20 cellular contexts compared by ENCODE assay signal in genomic region chr12:107374136-107374535, GRCh38.
DNase-seq lines count a peak whose midpoint lies in the region; FAIRE-seq and TF ChIP-seq lines count a peak whose summit lies in the region.
"Had no signal": no experiment of that assay in that cellular context is flagged by ENCODE, and none has a peak within 500 bp of the region (broad histone marks: within the 10 kb centered on the region; RNA-seq: fewer than 3 reads in every experiment).

No MANE protein-coding gene starts in this region.

- H3K4me3 ChIP-seq in OCI-LY7 (ENCODE audit: low read depth, low read length, poor library complexity, severe bottlenecking) = no peak overlapping the region
- H3K4me3 ChIP-seq in spleen = no peak overlapping the region
- no peak overlapping the region for H3K4me3 ChIP-seq in coronary artery
- H3K4me3 ChIP-seq: heart right ventricle, skin epidermis had no signal

- H3K27me3 ChIP-seq in spleen (replicated peaks in 1 of 7) = no peaks in the 10 kb centered on the region

- DNase-seq in activated CD4-positive, alpha-beta T cell treated with anti-CD3 and anti-CD28 coated beads, Interleukin-2, amount 10 ng/mL, durations not matched to agents 24 days and 14 days = peak; percentile 62
- no peak for DNase-seq in activated CD4-positive, alpha-beta T cell treated with anti-CD3 and anti-CD28 coated beads, Interleukin-2, amount 50 U/mL, for 4 hours
- DNase-seq in OCI-LY7 (ENCODE audit: low spot score) = peak; percentile 2
- no peak for DNase-seq in spleen
- no peak for DNase-seq in HTR-8/SVneo (ENCODE audit: insufficient read length, low spot score)
- DNase-seq in coronary artery (ENCODE audit: low spot score) = no peak
- DNase-seq in chondrocyte (ENCODE audit: low spot score) = no peak
- DNase-seq: heart right ventricle, kidney, NCI-H1436 treated with DMSO at 0.1 percent for 48 hours, NCI-H446 treated with DMSO at 0.1 percent for 48 hours, OCI-M1 had no signal

- no peaks in the 10 kb centered on the region for H3K9me3 Mint-ChIP-seq in activated CD4-positive, alpha-beta T cell treated with anti-CD3 and anti-CD28 coated beads, Interleukin-2, amount 10 ng/mL, durations not matched to agents 24 days and 14 days
- H3K9me3 Mint-ChIP-seq in dendritic cell treated with granulocyte-macrophage colony-stimulating factor and Interleukin-4, amounts not matched to agents 40 ng/mL and 50 ng/mL, for 4 days = no peaks in the 10 kb centered on the region
- no peaks in the 10 kb centered on the region for H3K9me3 Mint-ChIP-seq in chondrocyte (ENCODE audit: low read depth)

- H4K20me1 ChIP-seq in OCI-LY7 (ENCODE audit: insufficient read depth, low read length) = no peaks in the 10 kb centered on the region

- TF ChIP-seq CTCF in OCI-LY7 (conservative IDR thresholded peaks at IDR 0.05; ENCODE audit: low read length) = no peak
- no peak for TF ChIP-seq CTCF in spleen (IDR thresholded peaks at IDR 0.05 in 8 of 11, conservative IDR thresholded peaks at IDR 0.05 in 3 of 11)
- no peak for TF ChIP-seq CTCF in coronary artery (IDR thresholded peaks at IDR 0.05)
- no peak for TF ChIP-seq CTCF in chondrocyte (IDR thresholded peaks at IDR 0.05)

- H3K4me1 ChIP-seq in OCI-LY7 (ENCODE audit: insufficient read depth, low read length, poor library complexity, severe bottlenecking) (peaks cover 12% of the 10 kb centered on the region), spleen (peaks cover 0 to 57% (median 40%) of the 10 kb centered on the region in 6 donors)

- no peak overlapping the region for H2AFZ ChIP-seq in OCI-LY7 (ENCODE audit: low read length)
- H2AFZ ChIP-seq: parathyroid adenoma had no signal

- BruUV-seq in OCI-LY7 (replicated peaks; lab: Mats Ljungman, UMichigan) = no TSS peak

- peak overlapping the region; percentile 55 for H3K27ac Mint-ChIP-seq in activated CD4-positive, alpha-beta T cell treated with anti-CD3 and anti-CD28 coated beads, Interleukin-2, amount 10 ng/mL, durations not matched to agents 24 days and 14 days
- H3K27ac Mint-ChIP-seq in dendritic cell treated with granulocyte-macrophage colony-stimulating factor and Interleukin-4, amounts not matched to agents 40 ng/mL and 50 ng/mL, for 4 days = peak overlapping the region; percentile 43
- H3K27ac Mint-ChIP-seq in chondrocyte (ENCODE audit: unreplicated experiment) = no peak overlapping the region

- no peaks in the 10 kb centered on the region for H3K9me2 ChIP-seq in OCI-LY7 (ENCODE audit: insufficient read depth, low read length)
- H3K9me2 ChIP-seq: SK-N-SH had no signal

- no peaks in the 10 kb centered on the region for H3K79me2 ChIP-seq in OCI-LY7 (ENCODE audit: insufficient read depth, low read depth, low read length)

- CTCF ChIA-PET in OCI-LY7 (lab: Charles Lee; ENCODE audit: unreplicated experiment) = no interaction called here

- WGBS in spleen, 5 donors = 16 to 45% (median 27%) methylated on average over 8 of the region's 8 CpGs

- H3K27ac ChIP-seq in OCI-LY7 (ENCODE audit: low read depth, low read length, poor library complexity, severe bottlenecking) (no peak overlapping the region), spleen (peak overlapping the region in 5 of 8 donors; percentile 18 to 67 (median 40)), coronary artery (no peak overlapping the region)
- H3K27ac ChIP-seq: KMS-11, parathyroid adenoma had no signal

- H3K4me3 Mint-ChIP-seq in activated CD4-positive, alpha-beta T cell treated with anti-CD3 and anti-CD28 coated beads, Interleukin-2, amount 10 ng/mL, durations not matched to agents 24 days and 14 days = peak overlapping the region; percentile 51
- H3K4me3 Mint-ChIP-seq in dendritic cell treated with granulocyte-macrophage colony-stimulating factor and Interleukin-4, amounts not matched to agents 40 ng/mL and 50 ng/mL, for 4 days = peak overlapping the region; percentile 53
- no peak overlapping the region for H3K4me3 Mint-ChIP-seq in chondrocyte (ENCODE audit: unreplicated experiment)

- H3K27me3 Mint-ChIP-seq in activated CD4-positive, alpha-beta T cell treated with anti-CD3 and anti-CD28 coated beads, Interleukin-2, amount 10 ng/mL, durations not matched to agents 24 days and 14 days = no peaks in the 10 kb centered on the region
- no peaks in the 10 kb centered on the region for H3K27me3 Mint-ChIP-seq in dendritic cell treated with granulocyte-macrophage colony-stimulating factor and Interleukin-4, amounts not matched to agents 40 ng/mL and 50 ng/mL, for 4 days
- peaks cover 16% of the 10 kb centered on the region for H3K27me3 Mint-ChIP-seq in chondrocyte (ENCODE audit: low read depth)

- intact Hi-C loops in activated CD4-positive, alpha-beta T cell treated with anti-CD3 and anti-CD28 coated beads, Interleukin-2, amount 10 ng/mL, durations not matched to agents 24 days and 14 days (cut with micrococcal nuclease) = no loop called here
- intact Hi-C loops in OCI-LY7 (cut with micrococcal nuclease; ENCODE audit: unreplicated experiment) (no loop called here), spleen (cut with DNase I; ENCODE audit: low total_unique reads) (no loop called here)
- intact Hi-C loops in dendritic cell treated with granulocyte-macrophage colony-stimulating factor and Interleukin-4, amounts not matched to agents 40 ng/mL and 50 ng/mL, for 4 days (cut with micrococcal nuclease) = no loop called here

- H3K9me3 ChIP-seq in OCI-LY7 (ENCODE audit: low read length) (no peaks in the 10 kb centered on the region), spleen (no peaks in the 10 kb centered on the region)
- H3K9me3 ChIP-seq: heart right ventricle, SK-N-SH had no signal

- no peaks in the 10 kb centered on the region for H3K36me3 ChIP-seq in OCI-LY7 (ENCODE audit: insufficient read depth, low read length)
- H3K36me3 ChIP-seq in spleen = no peaks in the 10 kb centered on the region
- H3K36me3 ChIP-seq: heart right ventricle had no signal

- H3K36me3 Mint-ChIP-seq in activated CD4-positive, alpha-beta T cell treated with anti-CD3 and anti-CD28 coated beads, Interleukin-2, amount 10 ng/mL, durations not matched to agents 24 days and 14 days (ENCODE audit: low read depth) = no peaks in the 10 kb centered on the region
- H3K36me3 Mint-ChIP-seq in dendritic cell treated with granulocyte-macrophage colony-stimulating factor and Interleukin-4, amounts not matched to agents 40 ng/mL and 50 ng/mL, for 4 days (ENCODE audit: low read depth) = no peaks in the 10 kb centered on the region
- no peaks in the 10 kb centered on the region for H3K36me3 Mint-ChIP-seq in chondrocyte (ENCODE audit: low read depth)

- POLR2A ChIA-PET in OCI-LY7 (lab: Charles Lee) = interaction anchor here (0.6 kb wide), 1 partner anchor 304 kb away, joined by 5 read pairs; no protein-coding TSS in a partner anchor

- no peak for TF ChIP-seq POLR2A in spleen (IDR thresholded peaks at IDR 0.05)

- no peak overlapping the region for H3K4me2 ChIP-seq in OCI-LY7 (ENCODE audit: low read length)
- H3K4me2 ChIP-seq: KMS-11, SK-N-SH had no signal

- peaks cover 61% of the 10 kb centered on the region for H3K4me1 Mint-ChIP-seq in activated CD4-positive, alpha-beta T cell treated with anti-CD3 and anti-CD28 coated beads, Interleukin-2, amount 10 ng/mL, durations not matched to agents 24 days and 14 days
- H3K4me1 Mint-ChIP-seq in dendritic cell treated with granulocyte-macrophage colony-stimulating factor and Interleukin-4, amounts not matched to agents 40 ng/mL and 50 ng/mL, for 4 days (ENCODE audit: low read depth) = peaks cover 51% of the 10 kb centered on the region
- H3K4me1 Mint-ChIP-seq in chondrocyte (ENCODE audit: low read depth) = no peaks in the 10 kb centered on the region

- no peak for FAIRE-seq in HTR-8/SVneo (lab: Jason Lieb, UNC)
- FAIRE-seq: A204.1, astrocyte, D721Med, kidney had no signal

Comparison
In these comparisons a context has a peak if more than half of its experiments do, and no peak if none do; other contexts are left out.
1. DNase-seq: peak in activated CD4-positive, alpha-beta T cell treated with anti-CD3 and anti-CD28 coated beads, Interleukin-2, amount 10 ng/mL, durations not matched to agents 24 days and 14 days (single experiment) and OCI-LY7 (single experiment); none in activated CD4-positive, alpha-beta T cell treated with anti-CD3 and anti-CD28 coated beads, Interleukin-2, amount 50 U/mL, for 4 hours (0 of 2), spleen (single experiment), HTR-8/SVneo (single experiment), coronary artery (single experiment) and chondrocyte (single experiment).
2. H3K27ac ChIP-seq: peak in spleen (5 of 8); none in OCI-LY7 (single experiment) and coronary artery (0 of 2).